Comparison of ENCODE assay signal across 10 cellular contexts in genomic region chr6:136962661-136963060, GRCh38. TPM values are rescaled to one million over a fixed set of nuclear protein-coding genes. Genes with fewer than 3 reads are reported as not detected.
DNase-seq lines count a peak whose midpoint lies in the region; ATAC-seq and TF ChIP-seq lines count a peak whose summit lies in the region.
"Had no signal": no experiment of that assay in that cellular context is flagged by ENCODE, and none has a peak within 500 bp of the region (broad histone marks: within the 10 kb centered on the region; RNA-seq: fewer than 3 reads in every experiment).

No MANE protein-coding gene starts in this region.

- peaks cover 53% of the 10 kb centered on the region for H3K27me3 ChIP-seq in smooth muscle cell (ENCODE audit: low read depth)
- H3K27me3 ChIP-seq in effector memory CD4-positive, alpha-beta T cell (replicated peaks; ENCODE audit: control insufficient read depth, insufficient read depth, low read length, poor library complexity, severe bottlenecking): peaks cover 1% of the 10 kb centered on the region

- DNase-seq in M059J (ENCODE audit: low read depth): peak; percentile 29
- DNase-seq in NCI-H748 (lab: John Stamatoyannopoulos, UW; ENCODE audit: unreplicated experiment): peak; percentile 98
- peak; percentile 5 for DNase-seq in fibroblast of pulmonary artery (ENCODE audit: low read depth)
- no peak for DNase-seq in smooth muscle cell (lab: John Stamatoyannopoulos, UW; ENCODE audit: unreplicated experiment)
- DNase-seq in effector memory CD4-positive, alpha-beta T cell: no peak
- DNase-seq: activated CD4-positive, alpha-beta T cell treated with anti-CD3 and anti-CD28 coated beads for 1 hour; activated naive CD8-positive, alpha-beta T cell treated with anti-CD3 and anti-CD28 coated beads, Interleukin-2, amount 10 ng/mL, durations not matched to agents 7 days and 5 days had no signal

- H3K79me2 ChIP-seq in smooth muscle cell (ENCODE audit: low read depth): no peaks in the 10 kb centered on the region

- H3K4me3 ChIP-seq in fibroblast of pulmonary artery (replicated peaks; ENCODE audit: low read depth, low read length): no peak overlapping the region
- H3K4me3 ChIP-seq in smooth muscle cell: no peak overlapping the region
- H3K4me3 ChIP-seq in effector memory CD4-positive, alpha-beta T cell (ENCODE audit: insufficient read depth, low read depth, low read length, poor library complexity, severe bottlenecking): no peak overlapping the region

- no peak overlapping the region for H3K9ac ChIP-seq in smooth muscle cell (ENCODE audit: low read depth)

- no peaks in the 10 kb centered on the region for H3K36me3 ChIP-seq in smooth muscle cell (ENCODE audit: low read depth)
- no peaks in the 10 kb centered on the region for H3K36me3 ChIP-seq in effector memory CD4-positive, alpha-beta T cell (ENCODE audit: control insufficient read depth, insufficient read depth, low read length)

- TF ChIP-seq CTCF in fibroblast of pulmonary artery (IDR thresholded peaks at IDR 0.05; ENCODE audit: low read length, missing control alignments): no peak
- no peak for TF ChIP-seq CTCF in smooth muscle cell (IDR thresholded peaks at IDR 0.05; ENCODE audit: borderline replicate concordance, insufficient read depth, poor library complexity, severe bottlenecking)

- H3K9me3 ChIP-seq in smooth muscle cell (replicated peaks; ENCODE audit: low read depth): no peaks in the 10 kb centered on the region
- H3K9me3 ChIP-seq in effector memory CD4-positive, alpha-beta T cell (ENCODE audit: control insufficient read depth, low read length): no peaks in the 10 kb centered on the region

- ATAC-seq in HG03460 (IDR thresholded peaks at IDR 0.05; ENCODE audit: unreplicated experiment) (no peak), GM21737 (IDR thresholded peaks at IDR 0.05; ENCODE audit: unreplicated experiment) (no peak)

- H4K20me1 ChIP-seq in smooth muscle cell (ENCODE audit: low read depth): no peaks in the 10 kb centered on the region

- WGBS in smooth muscle cell (ENCODE audit: low lambda C conversion rate): 16% methylated on average over 4 of the region's 4 CpGs

- no peak overlapping the region for H3K4me2 ChIP-seq in smooth muscle cell

- no peaks in the 10 kb centered on the region for H3F3A ChIP-seq in smooth muscle cell (ENCODE audit: low read depth)

- H2AFZ ChIP-seq in smooth muscle cell (ENCODE audit: low read depth): peak overlapping the region; percentile 56

- no peak overlapping the region for H3K27ac ChIP-seq in smooth muscle cell (ENCODE audit: low read depth)
- H3K27ac ChIP-seq in effector memory CD4-positive, alpha-beta T cell (ENCODE audit: insufficient read depth, low read length, poor library complexity, severe bottlenecking): no peak overlapping the region

- H3K4me1 ChIP-seq in smooth muscle cell (ENCODE audit: low read depth): peaks cover 7% of the 10 kb centered on the region
- H3K4me1 ChIP-seq in effector memory CD4-positive, alpha-beta T cell (ENCODE audit: control insufficient read depth, insufficient read depth, low read length, poor library complexity, severe bottlenecking): no peaks in the 10 kb centered on the region

RNA-seq across cellular contexts. Expression of gene SLC35D3, which starts 40.6 kb away (rescaled TPM):
- total RNA-seq in M059J (2014; rRNA removed; shearing (Covaris generic)): not detected in 2 replicates
- not detected in 2 replicates for total RNA-seq in smooth muscle cell
- not detected in 2 replicates for polyA plus RNA-seq in smooth muscle cell
- total RNA-seq: activated naive CD8-positive, alpha-beta T cell treated with anti-CD3 and anti-CD28 coated beads, Interleukin-2, amount 10 ng/mL, durations not matched to agents 7 days and 5 days; epithelial cell of proximal tubule had no signal

Comparison
In these comparisons a context has a peak if more than half of its experiments do, and no peak if none do; other contexts are left out.
1. DNase-seq: peak in M059J (single experiment), NCI-H748 (single experiment) and fibroblast of pulmonary artery (single experiment); none in smooth muscle cell (single experiment) and effector memory CD4-positive, alpha-beta T cell (0 of 3).